ENCODE assay signal across 8 cellular contexts in the genomic region with DNA sequence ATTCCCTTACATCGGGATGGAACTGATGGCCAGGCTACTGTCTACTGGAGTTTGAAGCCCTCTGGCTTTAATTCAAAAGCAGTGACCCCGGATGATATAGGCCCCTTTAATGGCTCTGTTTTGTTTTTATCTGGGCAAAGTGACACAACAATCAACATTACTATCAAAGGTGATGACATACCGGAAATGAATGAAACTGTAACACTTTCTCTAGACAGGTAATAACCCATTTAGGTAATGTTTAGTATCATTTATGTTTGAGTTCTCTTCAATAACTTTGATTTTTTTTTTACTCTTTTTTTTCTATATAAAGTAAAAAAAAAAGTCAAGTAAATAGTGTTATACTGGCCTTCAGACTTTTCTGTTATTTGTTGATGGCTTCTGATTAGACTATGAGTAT.
"Had no signal": no experiment of that assay in that cellular context is flagged by ENCODE, and none has a peak within 500 bp of the region (broad histone marks: within the 10 kb centered on the region; RNA-seq: fewer than 3 reads in every experiment).

No MANE protein-coding gene starts in this region.

- DNase-seq: H9, HCEC 1CT, KG1 had no signal

- H2AFZ ChIP-seq: GM23338 had no signal

- H3K4me3 ChIP-seq: GM23338 had no signal

- FAIRE-seq: H1, H54, HepG2 had no signal

- H3K4me2 ChIP-seq: GM23338 had no signal

- ATAC-seq: GM23338, HepG2 had no signal

- H3K27ac ChIP-seq: HL-60 had no signal
